ENCODE assay signal across 27 cellular contexts in the genomic region with DNA sequence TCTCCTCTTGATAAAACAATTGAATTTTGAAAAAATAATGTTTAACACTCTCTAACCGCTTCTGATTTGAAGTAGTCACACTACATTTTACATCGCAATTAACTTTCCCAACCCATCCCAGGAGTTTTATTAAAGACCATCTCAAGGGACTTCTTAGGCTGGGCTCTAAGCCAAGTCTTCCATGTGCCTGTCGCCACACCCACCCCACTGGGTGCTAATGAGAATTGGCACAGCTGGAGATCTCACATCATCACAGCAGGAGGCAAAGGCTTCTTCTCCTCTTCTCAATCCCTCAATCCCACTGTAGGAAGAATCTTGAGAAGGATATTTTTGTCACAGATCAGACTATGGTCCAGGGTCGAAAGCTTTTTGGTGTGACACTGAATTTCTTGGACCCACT.
A peak's percentile ranks its signal among the peaks of the same experiment; 100 is the strongest.
DNase-seq lines count a peak whose midpoint lies in the region; ATAC-seq and TF ChIP-seq lines count a peak whose summit lies in the region.
"Had no signal": no experiment of that assay in that cellular context is flagged by ENCODE, and none has a peak within 500 bp of the region (broad histone marks: within the 10 kb centered on the region; RNA-seq: fewer than 3 reads in every experiment).

No MANE protein-coding gene starts in this region.

- no peak for TF ChIP-seq POLR2A in HCT116 (IDR thresholded peaks at IDR 0.05; ENCODE audit: borderline replicate concordance, extremely low read depth, insufficient read depth, insufficient read length)

- H3K36me3 ChIP-seq in HCT116 (ENCODE audit: control insufficient read depth in 1 of 2, insufficient read depth in 2 of 2, low read length in 2 of 2): no peaks in the 10 kb centered on the region
- H3K36me3 ChIP-seq in CD8-positive, alpha-beta memory T cell (ENCODE audit: insufficient read depth, low read length): no peaks in the 10 kb centered on the region
- H3K36me3 ChIP-seq: colonic mucosa, thoracic aorta had no signal

- H3K9me3 ChIP-seq in HCT116 (ENCODE audit: control insufficient read depth in 1 of 2, insufficient read depth in 1 of 2, low read depth in 1 of 2, low read length in 2 of 2): no peaks in the 10 kb centered on the region
- no peaks in the 10 kb centered on the region for H3K9me3 ChIP-seq in CD8-positive, alpha-beta memory T cell (ENCODE audit: low read length)
- H3K9me3 ChIP-seq: colonic mucosa, thoracic aorta had no signal

- H3K9ac ChIP-seq in HCT116 (ENCODE audit: low read length): no peak overlapping the region

- no peaks in the 10 kb centered on the region for H3K79me2 ChIP-seq in HCT116 (ENCODE audit: insufficient read depth, low read length)

- H3K4me1 Mint-ChIP-seq in CD8-positive, alpha-beta memory T cell: no peaks in the 10 kb centered on the region
- H3K4me1 Mint-ChIP-seq in stimulated activated naive B cell treated with anti-CD40 and anti-IgM and Interleukin-4, amounts not matched to agents 10 μg/mL and 1 μg/mL and 100 μg/mL, for 72 hours: no peaks in the 10 kb centered on the region
- H3K4me1 Mint-ChIP-seq: naive thymus-derived CD8-positive, alpha-beta T cell; stimulated activated memory B cell treated with anti-CD40 and anti-IgM and Interleukin-4, amounts not matched to agents 10 μg/mL and 1 μg/mL and 100 μg/mL, for 72 hours; T-cell had no signal

- no peaks in the 10 kb centered on the region for H4K20me1 ChIP-seq in HCT116 (ENCODE audit: insufficient read depth)

- no peak overlapping the region for H2AFZ ChIP-seq in HCT116 (ENCODE audit: low read depth, low read length, poor library complexity, severe bottlenecking)

- peaks cover 0 to 2% of the 10 kb centered on the region in 2 donors for H3K27me3 Mint-ChIP-seq in CD8-positive, alpha-beta memory T cell
- no peaks in the 10 kb centered on the region for H3K27me3 Mint-ChIP-seq in stimulated activated naive B cell treated with anti-CD40 and anti-IgM and Interleukin-4, amounts not matched to agents 10 μg/mL and 1 μg/mL and 100 μg/mL, for 72 hours
- H3K27me3 Mint-ChIP-seq: activated CD8-positive, alpha-beta T cell treated with anti-CD3 and anti-CD28 coated beads for 36 hours; CD4-positive, alpha-beta T cell; naive thymus-derived CD8-positive, alpha-beta T cell; stimulated activated memory B cell treated with anti-CD40 and anti-IgM and Interleukin-4, amounts not matched to agents 10 μg/mL and 1 μg/mL and 100 μg/mL, for 72 hours; T-cell had no signal

- H3K4me3 ChIP-seq in HCT116 (replicated peaks in 1 of 2; ENCODE audit: low read depth in 1 of 2, low read length in 2 of 2): no peak overlapping the region
- H3K4me3 ChIP-seq in foreskin fibroblast (ENCODE audit: low read depth in 1 of 2, low read length in 2 of 2): no peak overlapping the region
- no peak overlapping the region for H3K4me3 ChIP-seq in CD8-positive, alpha-beta memory T cell (ENCODE audit: low read length)
- H3K4me3 ChIP-seq: colonic mucosa, smooth muscle cell, thoracic aorta had no signal

- CTCF ChIA-PET in HCT116 (lab: Charles Lee): no interaction called here
- CTCF ChIA-PET in CD8-positive, alpha-beta memory T cell (lab: Charles Lee): no interaction called here

- H3K4me2 ChIP-seq in HCT116 (ENCODE audit: low read length): no peak overlapping the region
- H3K4me2 ChIP-seq: smooth muscle cell had no signal

- POLR2A ChIA-PET in HCT116 (lab: Charles Lee): no interaction called here
- POLR2A ChIA-PET in CD8-positive, alpha-beta memory T cell (lab: Charles Lee): no interaction called here

- H3K27ac ChIP-seq in HCT116 (ENCODE audit: low read depth, low read length): no peak overlapping the region
- no peak overlapping the region for H3K27ac ChIP-seq in CD8-positive, alpha-beta memory T cell (ENCODE audit: low read depth, low read length)
- H3K27ac ChIP-seq: colonic mucosa, thoracic aorta had no signal

- RAD21 ChIA-PET in HCT116 (lab: Charles Lee; ENCODE audit: low non-redundant PET in 1 of 2, low total read pairs in 2 of 2, uncharacterized antibody in 2 of 2, unreplicated experiment in 2 of 2): no interaction called here

- no TSS peak for BruUV-seq in HCT116 (replicated peaks; lab: Mats Ljungman, UMichigan)

- H3K27ac Mint-ChIP-seq in CD8-positive, alpha-beta memory T cell: no peak overlapping the region
- H3K27ac Mint-ChIP-seq in stimulated activated naive B cell treated with anti-CD40 and anti-IgM and Interleukin-4, amounts not matched to agents 10 μg/mL and 1 μg/mL and 100 μg/mL, for 72 hours: no peak overlapping the region
- H3K27ac Mint-ChIP-seq: activated CD8-positive, alpha-beta T cell treated with anti-CD3 and anti-CD28 coated beads for 36 hours; CD4-positive, alpha-beta T cell; mesothelial cell of epicardium; stimulated activated memory B cell treated with anti-CD40 and anti-IgM and Interleukin-4, amounts not matched to agents 10 μg/mL and 1 μg/mL and 100 μg/mL, for 72 hours; T-cell had no signal

- ATAC-seq in HCT116: no peak
- ATAC-seq in stimulated activated naive B cell treated with anti-CD40 and anti-IgM and Interleukin-4, amounts not matched to agents 10 μg/mL and 1 μg/mL and 100 μg/mL, for 72 hours (replicated peaks): no peak
- ATAC-seq: activated CD8-positive, alpha-beta T cell treated with anti-CD3 and anti-CD28 coated beads for 36 hours; left colon; naive thymus-derived CD8-positive, alpha-beta T cell; PC-3; stimulated activated memory B cell treated with anti-CD40 and anti-IgM and Interleukin-4, amounts not matched to agents 10 μg/mL and 1 μg/mL and 100 μg/mL, for 72 hours; T-cell had no signal

- no peaks in the 10 kb centered on the region for H3K27me3 ChIP-seq in HCT116 (ENCODE audit: insufficient read depth, low read length)
- H3K27me3 ChIP-seq in CD8-positive, alpha-beta memory T cell (ENCODE audit: insufficient read depth, low read length, poor library complexity, severe bottlenecking): no peaks in the 10 kb centered on the region
- H3K27me3 ChIP-seq: colonic mucosa had no signal

- peaks cover 0 to 4% of the 10 kb centered on the region in 2 experiments; a peak in 2 of 4 replicates for H3K4me1 ChIP-seq in HCT116 (ENCODE audit: control insufficient read depth in 1 of 2, insufficient read depth in 2 of 2, low read length in 2 of 2)
- H3K4me1 ChIP-seq in CD8-positive, alpha-beta memory T cell (ENCODE audit: insufficient read depth, low read length): no peaks in the 10 kb centered on the region
- H3K4me1 ChIP-seq: colonic mucosa had no signal

- intact Hi-C loops in HCT116 (cut with micrococcal nuclease): no loop called here

- no peak for TF ChIP-seq RAD21 in HCT116 (IDR thresholded peaks at IDR 0.05; ENCODE audit: low read depth)

- no peak overlapping the region for H3K4me3 Mint-ChIP-seq in CD8-positive, alpha-beta memory T cell
- H3K4me3 Mint-ChIP-seq in stimulated activated naive B cell treated with anti-CD40 and anti-IgM and Interleukin-4, amounts not matched to agents 10 μg/mL and 1 μg/mL and 100 μg/mL, for 72 hours: no peak overlapping the region
- H3K4me3 Mint-ChIP-seq: activated CD8-positive, alpha-beta T cell treated with anti-CD3 and anti-CD28 coated beads for 36 hours; CD4-positive, alpha-beta T cell; mesothelial cell of epicardium; naive thymus-derived CD8-positive, alpha-beta T cell; stimulated activated memory B cell treated with anti-CD40 and anti-IgM and Interleukin-4, amounts not matched to agents 10 μg/mL and 1 μg/mL and 100 μg/mL, for 72 hours; T-cell had no signal

- TF ChIP-seq CTCF in HCT116 (IDR thresholded peaks at IDR 0.05 in 2 of 3, conservative IDR thresholded peaks at IDR 0.05 in 1 of 3; ENCODE audit: borderline replicate concordance in 1 of 3, insufficient read depth in 1 of 3, low read depth in 2 of 3, low read length in 2 of 3): no peak
- no peak for TF ChIP-seq CTCF in foreskin fibroblast (IDR thresholded peaks at IDR 0.05; ENCODE audit: low read depth, low read length)

- H3K9me2 ChIP-seq in HCT116 (ENCODE audit: insufficient read depth): no peaks in the 10 kb centered on the region

- DNase-seq in COR-L47 (lab: John Stamatoyannopoulos, UW) (peak; percentile 90), HCT116 (ENCODE audit: low read depth, low spot score) (peak; percentile 0), NCI-H187 (lab: John Stamatoyannopoulos, UW) (peak; percentile 78 to 94), NCI-H524 treated with DMSO at 0.1 percent for 48 hours (lab: John Stamatoyannopoulos, UW) (peak; percentile 43), foreskin fibroblast (no peak)
- DNase-seq in CD8-positive, alpha-beta memory T cell: no peak
- DNase-seq in stimulated activated naive B cell treated with anti-CD40 and anti-IgM and Interleukin-4, amounts not matched to agents 10 μg/mL and 1 μg/mL and 100 μg/mL, for 72 hours: no peak
- DNase-seq: activated CD4-positive, CD25-positive, alpha-beta regulatory T cell treated with anti-CD3 and anti-CD28 coated beads, Interleukin-2, amount 50 U/mL, for 72 hours; activated CD8-positive, alpha-beta T cell treated with anti-CD3 and anti-CD28 coated beads for 36 hours; activated naive CD4-positive, alpha-beta T cell; activated T-cell treated with anti-CD3 and anti-CD28 coated beads, Interleukin-2, amount 50 U/mL, for 1 hour; amniotic stem cell; CD4-positive, alpha-beta T cell; colonic mucosa; glutamatergic neuron; Karpas-422; left colon; naive thymus-derived CD8-positive, alpha-beta T cell; NCI-H774; PC-3; retina; SHP77; T-cell had no signal

- H3K9me3 Mint-ChIP-seq in CD8-positive, alpha-beta memory T cell: peaks cover 0 to 13% (median 8%) of the 10 kb centered on the region in 5 donors
- H3K9me3 Mint-ChIP-seq in stimulated activated naive B cell treated with anti-CD40 and anti-IgM and Interleukin-4, amounts not matched to agents 10 μg/mL and 1 μg/mL and 100 μg/mL, for 72 hours: peaks cover 0 to 1% of the 10 kb centered on the region in 2 donors
- H3K9me3 Mint-ChIP-seq: activated CD8-positive, alpha-beta T cell treated with anti-CD3 and anti-CD28 coated beads for 36 hours; stimulated activated memory B cell treated with anti-CD40 and anti-IgM and Interleukin-4, amounts not matched to agents 10 μg/mL and 1 μg/mL and 100 μg/mL, for 72 hours had no signal

- no peaks in the 10 kb centered on the region for H3K36me3 Mint-ChIP-seq in CD8-positive, alpha-beta memory T cell
- H3K36me3 Mint-ChIP-seq in stimulated activated naive B cell treated with anti-CD40 and anti-IgM and Interleukin-4, amounts not matched to agents 10 μg/mL and 1 μg/mL and 100 μg/mL, for 72 hours: no peaks in the 10 kb centered on the region
- H3K36me3 Mint-ChIP-seq: stimulated activated memory B cell treated with anti-CD40 and anti-IgM and Interleukin-4, amounts not matched to agents 10 μg/mL and 1 μg/mL and 100 μg/mL, for 72 hours; T-cell had no signal

TF ChIP-seq in HCT116, 20 proteins besides CTCF, POLR2A, EP300 and RAD21 (continues in another document):
- TF ChIP-seq MAX (IDR thresholded peaks at IDR 0.05) (no peak), SP1 (IDR thresholded peaks at IDR 0.05; ENCODE audit: low read depth) (no peak), YY1 (IDR thresholded peaks at IDR 0.05; ENCODE audit: extremely low read depth, insufficient replicate concordance, low read depth, low read length) (no peak), TCF7L2 (IDR thresholded peaks at IDR 0.05; ENCODE audit: borderline replicate concordance, extremely low read depth, insufficient read depth, insufficient read length) (peak; percentile 82), SIN3A (IDR thresholded peaks at IDR 0.05; ENCODE audit: low read depth) (no peak)

Comparison
In these comparisons a context has a peak if more than half of its experiments do, and no peak if none do; other contexts are left out.
1. DNase-seq: peak in COR-L47 (single experiment), HCT116 (single experiment), NCI-H187 (2 of 2) and NCI-H524 treated with DMSO at 0.1 percent for 48 hours (single experiment); none in foreskin fibroblast (0 of 2), CD8-positive, alpha-beta memory T cell (0 of 5) and stimulated activated naive B cell treated with anti-CD40 and anti-IgM and Interleukin-4, amounts not matched to agents 10 μg/mL and 1 μg/mL and 100 μg/mL, for 72 hours (single experiment).